8 cellular contexts compared by ENCODE assay signal in genomic region chr6:13395272-13396237, GRCh38.
DNase-seq lines count a peak whose midpoint lies in the region; ATAC-seq, FAIRE-seq and TF ChIP-seq lines count a peak whose summit lies in the region.

No MANE protein-coding gene starts in this region.

- peak overlapping the region; percentile 68 for H3K27ac ChIP-seq in osteoblast (ENCODE audit: low read depth, low read length)

- H3K4me3 ChIP-seq in AG10803 (ENCODE audit: low read length) = no peak overlapping the region
- H3K4me3 ChIP-seq in osteoblast (ENCODE audit: insufficient read depth, low read length) = no peak overlapping the region

- no peaks in the 10 kb centered on the region for H3K27me3 ChIP-seq in osteoblast (ENCODE audit: insufficient read depth, low read length)

- TF ChIP-seq CTCF in AG10803 (conservative IDR thresholded peaks at IDR 0.05; ENCODE audit: low read length) = no peak
- TF ChIP-seq CTCF in osteoblast (IDR thresholded peaks at IDR 0.05; ENCODE audit: extremely low read depth, low read depth, low read length) = no peak
- TF ChIP-seq CTCF in D721Med (IDR thresholded peaks at IDR 0.05; ENCODE audit: insufficient read depth, missing control alignments) = no peak

- no peaks in the 10 kb centered on the region for H4K20me1 ChIP-seq in osteoblast (ENCODE audit: insufficient read depth, low read length)

- H3K9me3 ChIP-seq in osteoblast (ENCODE audit: low read depth, low read length) = no peaks in the 10 kb centered on the region

- FAIRE-seq in D721Med (lab: Jason Lieb, UNC) = no peak

- peak overlapping the region; percentile 40 for H3K4me2 ChIP-seq in osteoblast (ENCODE audit: insufficient read depth, low read length)

- peaks cover 9% of the 10 kb centered on the region for H3K4me1 ChIP-seq in osteoblast (ENCODE audit: insufficient read depth, low read length)

- peak overlapping the region; percentile 62 for H2AFZ ChIP-seq in osteoblast (ENCODE audit: low read length)

- ATAC-seq in HG02610 (IDR thresholded peaks at IDR 0.05; ENCODE audit: unreplicated experiment) (peak; percentile 39), HG03097 (IDR thresholded peaks at IDR 0.05; ENCODE audit: low FRiP score, unreplicated experiment) (no peak)

- DNase-seq in AG10803 (ENCODE audit: low read depth) (peak; percentile 79), RPMI7951 (ENCODE audit: low read depth) (peak; percentile 68), fibroblast of peridontal ligament (ENCODE audit: extremely low read depth) (peak; percentile 85), osteoblast (ENCODE audit: insufficient read length, low spot score, missing footprints) (no peak), D721Med (ENCODE audit: insufficient read length, low spot score) (no peak)
- no peak for DNase-seq in activated CD8-positive, alpha-beta memory T cell treated with anti-CD3 and anti-CD28 coated beads, Interleukin-2, amount 50 U/mL, for 48 hours

- H3K79me2 ChIP-seq in osteoblast (ENCODE audit: insufficient read depth, low read length) = no peaks in the 10 kb centered on the region

- H3K36me3 ChIP-seq in osteoblast (ENCODE audit: insufficient read depth, low read length) = no peaks in the 10 kb centered on the region

Comparison
In these comparisons a context has a peak if more than half of its experiments do, and no peak if none do; other contexts are left out.
1. DNase-seq: peak in AG10803 (single experiment), RPMI7951 (single experiment) and fibroblast of peridontal ligament (single experiment); none in osteoblast (single experiment), activated CD8-positive, alpha-beta memory T cell treated with anti-CD3 and anti-CD28 coated beads, Interleukin-2, amount 50 U/mL, for 48 hours (single experiment) and D721Med (single experiment).